In genomic region chr4:184472540-184473264, GRCh38 we compare ENCODE assay signal across 1 cellular context.
TF ChIP-seq lines count a peak whose summit lies in the region.

No MANE protein-coding gene starts in this region.

TF ChIP-seq in HepG2, 621 proteins besides CTCF, POLR2A, EP300 and RAD21 (continued from another document):
- peak in 1 of 2 experiments; percentile 58; a peak in 1 of 4 replicates for TF ChIP-seq KLF16 (CRISPR knock-in tag; IDR thresholded peaks at IDR 0.05)
- TF ChIP-seq BRCA1 (CRISPR knock-in tag; IDR thresholded peaks at IDR 0.05), result no peak
- TF ChIP-seq NCOA5 (CRISPR knock-in tag; IDR thresholded peaks at IDR 0.05), result no peak
- TF ChIP-seq LBX2 (CRISPR knock-in tag; IDR thresholded peaks at IDR 0.05; ENCODE audit: borderline replicate concordance), result no peak
- no peak for TF ChIP-seq ATRX (CRISPR knock-in tag; IDR thresholded peaks at IDR 0.05; ENCODE audit: borderline replicate concordance)
- no peak for TF ChIP-seq TP53 (CRISPR knock-in tag; conservative IDR thresholded peaks at IDR 0.05)
- peak; percentile 68 for TF ChIP-seq ZFY (CRISPR knock-in tag; IDR thresholded peaks at IDR 0.05)
- no peak for TF ChIP-seq ATF5 (CRISPR knock-in tag; IDR thresholded peaks at IDR 0.05; ENCODE audit: low read depth)
- TF ChIP-seq FOXM1 (CRISPR knock-in tag; IDR thresholded peaks at IDR 0.05), result no peak
- no peak for TF ChIP-seq ZNF616 (CRISPR knock-in tag; IDR thresholded peaks at IDR 0.05; ENCODE audit: low read depth)
- no peak for TF ChIP-seq ZNF788 (CRISPR knock-in tag; IDR thresholded peaks at IDR 0.05; ENCODE audit: borderline replicate concordance)
- no peak; the same call in 1 of the 2 replicates for TF ChIP-seq ZNF563 (CRISPR knock-in tag; IDR thresholded peaks at IDR 0.05)
- no peak for TF ChIP-seq ZNF589 (CRISPR knock-in tag; conservative IDR thresholded peaks at IDR 0.05)
- TF ChIP-seq MEF2D (CRISPR knock-in tag; IDR thresholded peaks at IDR 0.05), result peak; percentile 31; the same call in 1 of the 2 replicates
- peak; percentile 71 for TF ChIP-seq BHLHE40 (IDR thresholded peaks at IDR 0.05; ENCODE audit: low read length)
- TF ChIP-seq ZNF281 (CRISPR knock-in tag; IDR thresholded peaks at IDR 0.05; ENCODE audit: borderline replicate concordance), result peak; percentile 84
- no peak for TF ChIP-seq ZNF17 (CRISPR knock-in tag; IDR thresholded peaks at IDR 0.05)
- no peak for TF ChIP-seq ZNF660 (CRISPR knock-in tag; IDR thresholded peaks at IDR 0.05; ENCODE audit: borderline replicate concordance, low read depth)
- TF ChIP-seq FOXO1 (CRISPR knock-in tag; IDR thresholded peaks at IDR 0.05), result 0 out of 2 replicates have a peak, but pooled peaks have one; percentile 19
- TF ChIP-seq, protein P1, sequence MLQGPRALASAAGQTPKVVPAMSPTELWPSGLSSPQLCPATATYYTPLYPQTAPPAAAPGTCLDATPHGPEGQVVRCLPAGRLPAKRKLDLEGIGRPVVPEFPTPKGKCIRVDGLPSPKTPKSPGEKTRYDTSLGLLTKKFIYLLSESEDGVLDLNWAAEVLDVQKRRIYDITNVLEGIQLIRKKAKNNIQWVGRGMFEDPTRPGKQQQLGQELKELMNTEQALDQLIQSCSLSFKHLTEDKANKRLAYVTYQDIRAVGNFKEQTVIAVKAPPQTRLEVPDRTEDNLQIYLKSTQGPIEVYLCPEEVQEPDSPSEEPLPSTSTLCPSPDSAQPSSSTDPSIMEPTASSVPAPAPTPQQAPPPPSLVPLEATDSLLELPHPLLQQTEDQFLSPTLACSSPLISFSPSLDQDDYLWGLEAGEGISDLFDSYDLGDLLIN (CRISPR knock-in tag; IDR thresholded peaks at IDR 0.05; ENCODE audit: borderline replicate concordance), result no peak
- TF ChIP-seq HNRNPH1 (optimal IDR thresholded peaks at IDR 0.05; ENCODE audit: low read depth, low read length), result no peak
- TF ChIP-seq CBX2 (IDR thresholded peaks at IDR 0.05; ENCODE audit: low read depth, low read length), result no peak
- no peak for TF ChIP-seq CBX2 (CRISPR knock-in tag; IDR thresholded peaks at IDR 0.05; ENCODE audit: low read depth)
